17 cellular contexts compared by ENCODE assay signal in the genomic region with DNA sequence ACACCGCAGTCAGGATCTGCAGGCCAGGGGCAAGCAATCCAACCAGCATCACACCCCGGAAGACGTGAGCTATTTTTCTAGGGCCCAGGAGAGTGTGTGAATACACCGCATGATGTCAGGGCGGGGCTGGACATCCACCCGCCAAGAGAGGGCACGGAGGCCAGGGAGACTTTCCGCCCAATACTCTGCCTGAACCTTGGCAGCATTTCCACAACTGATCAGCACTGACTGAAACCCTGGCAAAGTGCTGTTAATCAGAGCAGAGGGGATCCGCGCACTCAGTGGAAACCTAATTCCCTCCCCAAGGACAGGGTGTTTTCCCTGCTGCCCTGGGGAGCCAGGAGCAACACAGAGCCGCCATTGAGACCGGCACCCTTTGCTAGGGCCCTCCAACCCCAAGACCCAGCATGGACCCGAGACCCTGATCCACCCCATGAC. TPM values are rescaled to one million over a fixed set of nuclear protein-coding genes. Genes with fewer than 3 reads are reported as not detected.
DNase-seq lines count a peak whose midpoint lies in the region; ATAC-seq and TF ChIP-seq lines count a peak whose summit lies in the region.
"Had no signal": no experiment of that assay in that cellular context is flagged by ENCODE, and none has a peak within 500 bp of the region (broad histone marks: within the 10 kb centered on the region; RNA-seq: fewer than 3 reads in every experiment).

No MANE protein-coding gene starts in this region.

- no peaks in the 10 kb centered on the region for H3K27me3 ChIP-seq in neuronal stem cell (ENCODE audit: control insufficient read depth in 3 of 3, insufficient read depth in 3 of 3, low read depth in 1 of 3, low read length in 3 of 3)
- no peaks in the 10 kb centered on the region for H3K27me3 ChIP-seq in thyroid gland
- H3K27me3 ChIP-seq: BLaER1, Peyer's patch had no signal

- no peak overlapping the region for H2BK120ac ChIP-seq in neuronal stem cell (ENCODE audit: low read depth, low read length)

- H3K36me3 ChIP-seq in neuronal stem cell (replicated peaks in 1 of 2; ENCODE audit: control insufficient read depth in 2 of 2, insufficient read depth in 2 of 2, low read length in 2 of 2) = peaks cover 58 to 95% of the 10 kb centered on the region in 2 donors
- H3K36me3 ChIP-seq in thyroid gland = peaks cover 5 to 8% of the 10 kb centered on the region in 2 donors

- no peak overlapping the region for H3K14ac ChIP-seq in neuronal stem cell (ENCODE audit: low read length)

- no peaks in the 10 kb centered on the region for H3K4me1 Mint-ChIP-seq in endothelial cell (ENCODE audit: unreplicated experiment)

- H3K27me3 Mint-ChIP-seq in endothelial cell (ENCODE audit: unreplicated experiment) = peaks cover 5% of the 10 kb centered on the region
- H3K27me3 Mint-ChIP-seq: CD8-positive, alpha-beta memory T cell had no signal

- ATAC-seq in Right ventricle myocardium inferior = peak; percentile 20

- intact Hi-C loops in Right ventricle myocardium inferior (cut with DNase I) (no loop called here), cardiac septum (cut with DNase I) (no loop called here), thyroid gland (cut with DNase I) (no loop called here)

- no peak overlapping the region for H3K23ac ChIP-seq in neuronal stem cell (ENCODE audit: low read depth, low read length, poor library complexity)

- peak overlapping the region; percentile 54 for H3K4me3 Mint-ChIP-seq in endothelial cell (ENCODE audit: unreplicated experiment)
- H3K4me3 Mint-ChIP-seq: CD8-positive, alpha-beta memory T cell; HFFc6 had no signal

- no peak overlapping the region for H2BK15ac ChIP-seq in neuronal stem cell (ENCODE audit: low read length)

- no peak overlapping the region for H2AK5ac ChIP-seq in neuronal stem cell (ENCODE audit: low read depth, low read length)

- H3K4me1 ChIP-seq in neuronal stem cell (ENCODE audit: control insufficient read depth in 2 of 2, insufficient read depth in 1 of 2, low read depth in 1 of 2, low read length in 2 of 2) (peaks cover 0 to 2% of the 10 kb centered on the region in 2 donors), thyroid gland (peaks cover 21 to 32% of the 10 kb centered on the region in 2 donors)
- H3K4me1 ChIP-seq: Peyer's patch had no signal

- no peak overlapping the region for H3K4me3 ChIP-seq in neuronal stem cell (ENCODE audit: low read length in 2 of 2)
- peak overlapping the region in 1 of 3 donors; percentile 7 for H3K4me3 ChIP-seq in thyroid gland (replicated peaks in 1 of 3)
- H3K4me3 ChIP-seq: BLaER1, Peyer's patch had no signal

- no peaks in the 10 kb centered on the region for H3K9me3 Mint-ChIP-seq in endothelial cell (ENCODE audit: unreplicated experiment)
- H3K9me3 Mint-ChIP-seq: CD8-positive, alpha-beta memory T cell; HFFc6 had no signal

- no peak overlapping the region for H2BK5ac ChIP-seq in neuronal stem cell (ENCODE audit: low read length)

- peaks cover 31% of the 10 kb centered on the region for H3K36me3 Mint-ChIP-seq in endothelial cell (ENCODE audit: low read depth, unreplicated experiment)

- H2BK12ac ChIP-seq in neuronal stem cell (ENCODE audit: low read length) = no peak overlapping the region

- DNase-seq in Right ventricle myocardium inferior (ENCODE audit: missing footprints) (peak; percentile 51), cardiac septum (ENCODE audit: low spot score) (no peak), endothelial cell (ENCODE audit: low spot score) (no peak), neuronal stem cell (ENCODE audit: low spot score) (no peak), thyroid gland (peak; percentile 72 to 86), GM20000 (ENCODE audit: low spot score) (no peak)
- no peak for DNase-seq in activated T-cell treated with anti-CD3 and anti-CD28 coated beads, Interleukin-2, amount 50 U/mL, for 48 hours
- no peak for DNase-seq in stimulated activated naive CD4-positive, alpha-beta T cell treated with Interleukin-2 at 50 U/mL for 16 hours (lab: John Stamatoyannopoulos, UW)
- DNase-seq: CD8-positive, alpha-beta memory T cell; GOT3; HFFc6; NCI-H1417; NCI-H1930; NCI-H2171 treated with DMSO at 0.1 percent for 48 hours; Peyer's patch had no signal

- H3K27ac ChIP-seq in neuronal stem cell (replicated peaks; ENCODE audit: low read length) (no peak overlapping the region), thyroid gland (peak overlapping the region; percentile 90 to 98 (median 95))
- H3K27ac ChIP-seq: 22Rv1, BLaER1, Peyer's patch had no signal

- H3K18ac ChIP-seq in neuronal stem cell (ENCODE audit: low read length) = no peak overlapping the region

- no peak overlapping the region for H4K91ac ChIP-seq in neuronal stem cell (ENCODE audit: low read depth, low read length, poor library complexity)

- no CpG with 5 or more reads among the region's 13 CpGs for WGBS in neuronal stem cell (ENCODE audit: extremely low coverage in 2 of 2, insufficient read length in 2 of 2, insufficient replicate concordance in 1 of 2), 2 donors
- WGBS in thyroid gland, 2 donors = 37 to 67% methylated on average over 6 to 13 of the region's 13 CpGs

- no peak overlapping the region for H4K8ac ChIP-seq in neuronal stem cell (ENCODE audit: low read depth, low read length)

- H3K27ac Mint-ChIP-seq in endothelial cell (ENCODE audit: unreplicated experiment) = no peak overlapping the region
- H3K27ac Mint-ChIP-seq: HFFc6 had no signal

- H3K79me1 ChIP-seq in neuronal stem cell (ENCODE audit: low read depth, low read length) = peaks cover 26% of the 10 kb centered on the region

- no peak overlapping the region for H3K4me2 ChIP-seq in neuronal stem cell (ENCODE audit: insufficient read depth, low read length, poor library complexity, severe bottlenecking)
- H3K4me2 ChIP-seq: BLaER1 had no signal

- no peak overlapping the region for H3K4ac ChIP-seq in neuronal stem cell (ENCODE audit: low read length)

- H3K9me3 ChIP-seq in neuronal stem cell (replicated peaks in 1 of 2; ENCODE audit: control insufficient read depth in 2 of 2, insufficient read depth in 1 of 2, low read depth in 1 of 2, low read length in 2 of 2) (no peaks in the 10 kb centered on the region), thyroid gland (no peaks in the 10 kb centered on the region)
- H3K9me3 ChIP-seq: BLaER1, Peyer's patch had no signal

- TF ChIP-seq CTCF in endothelial cell (IDR thresholded peaks at IDR 0.05; ENCODE audit: unreplicated experiment) (no peak), thyroid gland (IDR thresholded peaks at IDR 0.05) (no peak), GM20000 (IDR thresholded peaks at IDR 0.05; ENCODE audit: extremely low read depth, missing control alignments) (no peak)

- no peak overlapping the region for H2AFZ ChIP-seq in neuronal stem cell (ENCODE audit: low read length)

- no peak for TF ChIP-seq POLR2A in thyroid gland (IDR thresholded peaks at IDR 0.05)

- H3K9ac ChIP-seq in neuronal stem cell (ENCODE audit: low read depth, low read length, poor library complexity) = peak overlapping the region; percentile 66
- H3K9ac ChIP-seq: BLaER1 had no signal

RNA-seq across cellular contexts. Expression of gene MAD1L1, which starts 8.2 kb away (rescaled TPM):
- total RNA-seq in Right ventricle myocardium inferior = 19.1 TPM
- total RNA-seq in cardiac septum = 13.5 TPM
- 43.3 TPM for total RNA-seq in endothelial cell (ENCODE audit: unreplicated experiment)
- polyA plus RNA-seq in neuronal stem cell (2013, experiment 1 of 2) = 20.0 TPM
- 18.9 TPM for polyA plus RNA-seq in neuronal stem cell (2013, experiment 2 of 2)
- total RNA-seq in thyroid gland = 10 to 100 TPM; 27.4 to 38.6 (median 33.9) TPM

RNA-seq across cellular contexts. Expression of gene MRM2, which starts 17.5 kb away (rescaled TPM):
- total RNA-seq in Right ventricle myocardium inferior (20.7 TPM), cardiac septum (15.6 TPM), endothelial cell (ENCODE audit: unreplicated experiment) (19.1 TPM), thyroid gland (10 to 100 TPM; 14.7 to 23.8 (median 18.2) TPM)
- polyA plus RNA-seq in neuronal stem cell (2013, experiment 1 of 2) = 21.4 TPM
- 21.4 TPM for polyA plus RNA-seq in neuronal stem cell (2013, experiment 2 of 2)

RNA-seq across cellular contexts. Expression of gene NUDT1, which starts 17.5 kb away (rescaled TPM):
- total RNA-seq in Right ventricle myocardium inferior (13.6 TPM), cardiac septum (9.6 TPM), endothelial cell (ENCODE audit: unreplicated experiment) (14.2 TPM), thyroid gland (10 to 100 TPM in 1 of 4 donors, 1 to 10 TPM in 3; 7.0 to 11.9 (median 9.8) TPM)
- 46.7 TPM for polyA plus RNA-seq in neuronal stem cell (2013, experiment 1 of 2)
- polyA plus RNA-seq in neuronal stem cell (2013, experiment 2 of 2) = 46.4 TPM

Comparison
In these comparisons a context has a peak if more than half of its experiments do, and no peak if none do; other contexts are left out.
1. DNase-seq: peak in Right ventricle myocardium inferior (single experiment) and thyroid gland (2 of 2); none in cardiac septum (single experiment), endothelial cell (single experiment), neuronal stem cell (single experiment), GM20000 (single experiment), activated T-cell treated with anti-CD3 and anti-CD28 coated beads, Interleukin-2, amount 50 U/mL, for 48 hours (0 of 2) and stimulated activated naive CD4-positive, alpha-beta T cell treated with Interleukin-2 at 50 U/mL for 16 hours (single experiment).